ENCODE assay signal across 17 cellular contexts in the genomic region with DNA sequence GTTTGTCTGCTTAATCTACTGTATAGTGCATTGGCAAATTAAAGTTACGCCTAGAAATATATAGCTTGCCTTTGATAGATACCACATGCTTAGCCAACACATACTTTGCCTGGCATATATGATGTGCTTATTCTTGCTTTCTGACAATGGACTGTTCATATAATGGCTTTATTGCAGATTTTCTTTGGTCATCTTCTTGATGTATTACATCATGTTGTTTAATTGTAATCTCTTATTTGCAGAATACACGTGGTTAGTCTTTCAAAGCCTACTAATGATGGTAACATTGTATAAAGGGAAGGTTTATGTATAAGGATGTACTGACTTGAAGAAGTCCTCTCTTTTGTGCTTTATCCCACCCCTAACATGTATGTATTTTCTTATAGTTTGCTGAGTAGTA.
A peak's percentile ranks its signal among the peaks of the same experiment; 100 is the strongest.
DNase-seq lines count a peak whose midpoint lies in the region; ATAC-seq and TF ChIP-seq lines count a peak whose summit lies in the region.
"Had no signal": no experiment of that assay in that cellular context is flagged by ENCODE, and none has a peak within 500 bp of the region (broad histone marks: within the 10 kb centered on the region; RNA-seq: fewer than 3 reads in every experiment).

No MANE protein-coding gene starts in this region.

- ATAC-seq in HG02852 (IDR thresholded peaks at IDR 0.05; ENCODE audit: unreplicated experiment) (no peak), HG03442 (IDR thresholded peaks at IDR 0.05; ENCODE audit: unreplicated experiment) (no peak)

- no peaks in the 10 kb centered on the region for H3K27me3 Mint-ChIP-seq in neural progenitor cell (ENCODE audit: insufficient read depth, low read depth)

- H3K4me1 ChIP-seq in A673 (ENCODE audit: insufficient read depth, low read length, poor library complexity, severe bottlenecking) (peaks cover 9% of the 10 kb centered on the region), OCI-LY1 (ENCODE audit: insufficient read depth, low read length, severe bottlenecking) (peaks cover 46% of the 10 kb centered on the region), neural progenitor cell (no peaks in the 10 kb centered on the region), tibial nerve (no peaks in the 10 kb centered on the region)

- H3K4me3 ChIP-seq in A673 (ENCODE audit: low read depth, low read length, poor library complexity, severe bottlenecking) = peak overlapping the region; percentile 47
- H3K4me3 ChIP-seq in OCI-LY1 (ENCODE audit: low read depth, low read length, poor library complexity, severe bottlenecking) = peak overlapping the region; percentile 63
- H3K4me3 ChIP-seq in neural progenitor cell = no peak overlapping the region
- H3K4me3 ChIP-seq in tibial nerve = no peak overlapping the region

- TF ChIP-seq POLR2A in tibial nerve (IDR thresholded peaks at IDR 0.05) = no peak

- no peak for TF ChIP-seq EP300 in tibial nerve (IDR thresholded peaks at IDR 0.05)

- H3K79me2 ChIP-seq in OCI-LY1 (ENCODE audit: insufficient read depth, low read length) (peaks cover 34% of the 10 kb centered on the region; the same call in 1 of the 2 replicates), neural progenitor cell (ENCODE audit: low read depth) (no peaks in the 10 kb centered on the region)

- H3K36me3 Mint-ChIP-seq in neural progenitor cell = no peaks in the 10 kb centered on the region
- H3K36me3 Mint-ChIP-seq: CD4-positive, CD25-positive, alpha-beta regulatory T cell had no signal

- no peaks in the 10 kb centered on the region for H4K20me1 ChIP-seq in OCI-LY1 (ENCODE audit: insufficient read depth, low read length)
- no peaks in the 10 kb centered on the region for H4K20me1 ChIP-seq in neural progenitor cell (ENCODE audit: low read depth)

- no peaks in the 10 kb centered on the region for H3K9me3 ChIP-seq in A673 (ENCODE audit: low read depth, low read length, poor library complexity, severe bottlenecking)
- H3K9me3 ChIP-seq in OCI-LY1 (ENCODE audit: low read length) = no peaks in the 10 kb centered on the region
- no peaks in the 10 kb centered on the region for H3K9me3 ChIP-seq in neural progenitor cell (ENCODE audit: low read depth)
- H3K9me3 ChIP-seq in tibial nerve = no peaks in the 10 kb centered on the region

- no peaks in the 10 kb centered on the region for H3F3A ChIP-seq in OCI-LY1 (ENCODE audit: insufficient read depth, low read length)
- H3F3A ChIP-seq in neural progenitor cell (ENCODE audit: low read depth) = no peaks in the 10 kb centered on the region

- no peaks in the 10 kb centered on the region for H3K9me3 Mint-ChIP-seq in neural progenitor cell
- H3K9me3 Mint-ChIP-seq: CD4-positive, CD25-positive, alpha-beta regulatory T cell had no signal

- H3K27ac ChIP-seq in A673 (ENCODE audit: low read depth, low read length, poor library complexity, severe bottlenecking) (no peak overlapping the region), OCI-LY1 (ENCODE audit: low read depth, low read length, poor library complexity, severe bottlenecking) (peak overlapping the region; percentile 78), caudate nucleus (ENCODE audit: low read depth, low read length) (peak overlapping the region; percentile 41), neural progenitor cell (no peak overlapping the region), tibial nerve (no peak overlapping the region)

- no peaks in the 10 kb centered on the region for H3K36me3 ChIP-seq in A673 (ENCODE audit: insufficient read depth, low read length, poor library complexity, severe bottlenecking)
- no peaks in the 10 kb centered on the region for H3K36me3 ChIP-seq in OCI-LY1 (ENCODE audit: insufficient read depth, low read length)
- H3K36me3 ChIP-seq in neural progenitor cell = no peaks in the 10 kb centered on the region
- H3K36me3 ChIP-seq in tibial nerve = no peaks in the 10 kb centered on the region

- H3K4me3 Mint-ChIP-seq in neural progenitor cell = peak overlapping the region; percentile 92
- H3K4me3 Mint-ChIP-seq: CD4-positive, CD25-positive, alpha-beta regulatory T cell had no signal

- H3K9me2 ChIP-seq in OCI-LY1 (ENCODE audit: low read depth, low read length) = no peaks in the 10 kb centered on the region

- POLR2A ChIA-PET in A673 (lab: Charles Lee; ENCODE audit: low non-redundant PET) = interaction anchor here (0.7 kb wide), 1 partner anchor 262 kb away, joined by 3 read pairs; no protein-coding TSS in a partner anchor

- intact Hi-C loops in A673 (cut with micrococcal nuclease; ENCODE audit: unreplicated experiment) = no loop called here

- no TSS peak for BruUV-seq in A673 (replicated peaks; lab: Mats Ljungman, UMichigan)

- H3K27ac Mint-ChIP-seq in neural progenitor cell = peak overlapping the region; percentile 51
- H3K27ac Mint-ChIP-seq: CD4-positive, CD25-positive, alpha-beta regulatory T cell had no signal

- H2AFZ ChIP-seq in OCI-LY1 (ENCODE audit: low read length) = no peak overlapping the region
- no peak overlapping the region for H2AFZ ChIP-seq in neural progenitor cell (replicated peaks)

- DNase-seq in A673 (ENCODE audit: low spot score) = no peak
- DNase-seq in caudate nucleus (lab: John Stamatoyannopoulos, UW) = no peak
- DNase-seq in neural progenitor cell (ENCODE audit: low spot score) = no peak
- DNase-seq in NCI-H446 (lab: John Stamatoyannopoulos, UW) = no peak
- DNase-seq in tibial nerve (ENCODE audit: low spot score in 2 of 2) = no peak
- DNase-seq: CD4-positive, CD25-positive, alpha-beta regulatory T cell; DMS79; Kasumi-1; NCI-H1092 treated with DMSO at 0.1 percent for 48 hours; NCI-H1436 treated with DMSO at 0.1 percent for 48 hours; NCI-H1930; NCI-H2227 treated with DMSO at 0.1 percent for 48 hours; NCI-H524; Right ventricle myocardium superior had no signal

- WGBS in tibial nerve, 2 donors = 61 to 62% methylated on average over 2 of the region's 2 CpGs

- peak overlapping the region; percentile 53 for H3K4me2 ChIP-seq in OCI-LY1 (ENCODE audit: low read length)
- H3K4me2 ChIP-seq in neural progenitor cell = no peak overlapping the region

- CTCF ChIA-PET in A673 (lab: Charles Lee) = no interaction called here

- H3K4me1 Mint-ChIP-seq in neural progenitor cell = peaks cover 22% of the 10 kb centered on the region
- H3K4me1 Mint-ChIP-seq: CD4-positive, CD25-positive, alpha-beta regulatory T cell had no signal

- H3K9ac ChIP-seq in OCI-LY1 (ENCODE audit: low read length) (peak overlapping the region; percentile 40), neural progenitor cell (no peak overlapping the region)

- H3K27me3 ChIP-seq in A673 (replicated peaks; ENCODE audit: insufficient read depth, low read depth, low read length, poor library complexity) (no peaks in the 10 kb centered on the region), OCI-LY1 (ENCODE audit: insufficient read depth, low read length) (no peaks in the 10 kb centered on the region), neural progenitor cell (peaks cover 6% of the 10 kb centered on the region), tibial nerve (no peaks in the 10 kb centered on the region)

- TF ChIP-seq CTCF in A673 (conservative IDR thresholded peaks at IDR 0.05; ENCODE audit: low read depth, low read length) (no peak), OCI-LY1 (IDR thresholded peaks at IDR 0.05; ENCODE audit: low read length) (no peak), neural progenitor cell (IDR thresholded peaks at IDR 0.05) (no peak), tibial nerve (IDR thresholded peaks at IDR 0.05) (no peak)

Comparison
In these comparisons a context has a peak if more than half of its experiments do, and no peak if none do; other contexts are left out.
1. H3K27ac ChIP-seq: peak in OCI-LY1 (single experiment) and caudate nucleus (single experiment); none in A673 (single experiment), neural progenitor cell (single experiment) and tibial nerve (0 of 4).
2. H3K4me3 ChIP-seq: peak in A673 (single experiment) and OCI-LY1 (single experiment); none in neural progenitor cell (single experiment) and tibial nerve (0 of 4).